ENCODE assay signal across 18 cellular contexts in genomic region chr16:66581246-66581952, GRCh38. TPM values are rescaled to one million over a fixed set of nuclear protein-coding genes. Genes with fewer than 3 reads are reported as not detected.
DNase-seq lines count a peak whose midpoint lies in the region; ATAC-seq and TF ChIP-seq lines count a peak whose summit lies in the region.
"Had no signal": no experiment of that assay in that cellular context is flagged by ENCODE, and none has a peak within 500 bp of the region (broad histone marks: within the 10 kb centered on the region; RNA-seq: fewer than 3 reads in every experiment).

No MANE protein-coding gene starts in this region.

- H3K9me3 Mint-ChIP-seq in Calu3 (ENCODE audit: low read depth, unreplicated experiment), result no peaks in the 10 kb centered on the region
- H3K9me3 Mint-ChIP-seq in stimulated activated naive CD8-positive, alpha-beta T cell treated with anti-CD3 and anti-CD28 coated beads, Interleukin-15, amount 100 ng/mL, for 72 hours, result no peaks in the 10 kb centered on the region
- H3K9me3 Mint-ChIP-seq: activated naive CD8-positive, alpha-beta T cell treated with anti-CD3 and anti-CD28 coated beads, Interleukin-2, amount 10 ng/mL, durations not matched to agents 7 days and 5 days; central memory CD8-positive, alpha-beta T cell; WTC11 had no signal

- H3K27ac Mint-ChIP-seq in Calu3 (ENCODE audit: unreplicated experiment), result peak overlapping the region; percentile 31
- no peak overlapping the region for H3K27ac Mint-ChIP-seq in stimulated activated naive CD8-positive, alpha-beta T cell treated with anti-CD3 and anti-CD28 coated beads, Interleukin-15, amount 100 ng/mL, for 72 hours
- H3K27ac Mint-ChIP-seq: activated naive CD8-positive, alpha-beta T cell treated with anti-CD3 and anti-CD28 coated beads, Interleukin-2, amount 10 ng/mL, durations not matched to agents 7 days and 5 days; WTC11 had no signal

- CTCF ChIA-PET in Calu3 (lab: Charles Lee), result interaction anchor here (0.5 to 1.5 kb wide), 3 partner anchors 8 to 60 kb away, joined by 3 to 4 read pairs (median 3); no protein-coding TSS in a partner anchor

- intact Hi-C loops in Calu3 (cut with micrococcal nuclease; ENCODE audit: unreplicated experiment), result no loop called here

- H3K4me3 ChIP-seq in fibroblast of the aortic adventitia (ENCODE audit: low read depth, low read length), result no peak overlapping the region
- H3K4me3 ChIP-seq: lung had no signal

- no TSS peak for BruUV-seq in Calu3 (replicated peaks; lab: Mats Ljungman, UMichigan)

- H3K4me1 Mint-ChIP-seq in Calu3 (ENCODE audit: low read depth, unreplicated experiment), result peaks cover 29% of the 10 kb centered on the region
- peaks cover 32% of the 10 kb centered on the region for H3K4me1 Mint-ChIP-seq in stimulated activated naive CD8-positive, alpha-beta T cell treated with anti-CD3 and anti-CD28 coated beads, Interleukin-15, amount 100 ng/mL, for 72 hours

- H3K4me3 Mint-ChIP-seq in Calu3 (ENCODE audit: low read depth, unreplicated experiment), result no peak overlapping the region
- H3K4me3 Mint-ChIP-seq in stimulated activated naive CD8-positive, alpha-beta T cell treated with anti-CD3 and anti-CD28 coated beads, Interleukin-15, amount 100 ng/mL, for 72 hours, result no peak overlapping the region
- H3K4me3 Mint-ChIP-seq: activated naive CD8-positive, alpha-beta T cell treated with anti-CD3 and anti-CD28 coated beads, Interleukin-2, amount 10 ng/mL, durations not matched to agents 7 days and 5 days; central memory CD8-positive, alpha-beta T cell; WTC11 had no signal

- DNase-seq in Calu3 (no peak), astrocyte of the hippocampus (ENCODE audit: low read depth, low spot score) (peak; percentile 46), fibroblast of the aortic adventitia (ENCODE audit: low read depth) (peak; percentile 50), renal cortical epithelial cell (ENCODE audit: low read depth) (peak; percentile 71), DMS 273 treated with DMSO at 0.1 percent for 48 hours (lab: John Stamatoyannopoulos, UW) (no peak)
- no peak for DNase-seq in stimulated activated CD4-positive, alpha-beta T cell treated with anti-CD3 and anti-CD28 coated beads, Interleukin-2, amount 100 ng/mL, for 24 hours
- no peak for DNase-seq in stimulated activated naive CD8-positive, alpha-beta T cell treated with anti-CD3 and anti-CD28 coated beads, Interleukin-15, amount 100 ng/mL, for 72 hours
- DNase-seq: activated naive CD8-positive, alpha-beta T cell treated with anti-CD3 and anti-CD28 coated beads, Interleukin-2, amount 10 ng/mL, durations not matched to agents 7 days and 5 days; foreskin melanocyte; NCI-H2029; retina; SHP77 treated with DMSO at 0.1 percent for 48 hours; T-helper 2 cell had no signal

- no peak for ATAC-seq in GM19023 (IDR thresholded peaks at IDR 0.05; ENCODE audit: unreplicated experiment)
- ATAC-seq in stimulated activated naive CD8-positive, alpha-beta T cell treated with anti-CD3 and anti-CD28 coated beads, Interleukin-15, amount 100 ng/mL, for 72 hours, result no peak

- H3K27me3 Mint-ChIP-seq in Calu3 (ENCODE audit: unreplicated experiment), result no peaks in the 10 kb centered on the region
- H3K27me3 Mint-ChIP-seq in stimulated activated naive CD8-positive, alpha-beta T cell treated with anti-CD3 and anti-CD28 coated beads, Interleukin-15, amount 100 ng/mL, for 72 hours, result peaks cover 49% of the 10 kb centered on the region
- H3K27me3 Mint-ChIP-seq: central memory CD8-positive, alpha-beta T cell had no signal

- peaks cover 5% of the 10 kb centered on the region for H3K36me3 Mint-ChIP-seq in Calu3 (ENCODE audit: insufficient read depth, unreplicated experiment)
- H3K36me3 Mint-ChIP-seq: WTC11 had no signal

- TF ChIP-seq CTCF in Calu3 (IDR thresholded peaks at IDR 0.05; ENCODE audit: unreplicated experiment), result no peak
- TF ChIP-seq CTCF in fibroblast of the aortic adventitia (IDR thresholded peaks at IDR 0.05; ENCODE audit: insufficient read depth, low read length), result no peak

RNA-seq across cellular contexts. Expression of gene CMTM2, which starts 2.1 kb away (rescaled TPM):
- total RNA-seq in Calu3 (2022), result 0.92 and 0.95 TPM in 2 replicates
- total RNA-seq in fibroblast of the aortic adventitia (ENCODE audit: low replicate concordance), result not detected in 2 replicates
- total RNA-seq in renal cortical epithelial cell, result not detected in 2 replicates
- total RNA-seq: HepG2, WTC11 had no signal

RNA-seq across cellular contexts. Expression of gene CMTM1, which starts 15.2 kb away (rescaled TPM):
- 48.4 and 72.1 TPM in 2 replicates for total RNA-seq in Calu3 (2022)
- 3.2 TPM in 1 of 2 replicates, not detected in the other for total RNA-seq in fibroblast of the aortic adventitia (ENCODE audit: low replicate concordance)
- total RNA-seq in renal cortical epithelial cell, result 2.8 and 6.2 TPM in 2 replicates

RNA-seq across cellular contexts. Expression of gene CMTM3, which starts 23.1 kb away (rescaled TPM):
- total RNA-seq in Calu3 (2022) (18.4 and 33.6 TPM in 2 replicates), fibroblast of the aortic adventitia (ENCODE audit: low replicate concordance) (7.4 and 17.8 TPM in 2 replicates), renal cortical epithelial cell (11.6 and 22.2 TPM in 2 replicates)

RNA-seq across cellular contexts. Expression of gene CKLF, which starts 29.0 kb away (rescaled TPM):
- total RNA-seq in Calu3 (2022) (217 and 293 TPM in 2 replicates), fibroblast of the aortic adventitia (ENCODE audit: low replicate concordance) (17.3 and 73.4 TPM in 2 replicates), renal cortical epithelial cell (69.3 and 234 TPM in 2 replicates)

RNA-seq across cellular contexts. Expression of gene TK2, which starts 31.5 kb away (rescaled TPM):
- total RNA-seq in Calu3 (2022) (53.2 and 56.6 TPM in 2 replicates), fibroblast of the aortic adventitia (ENCODE audit: low replicate concordance) (58.8 and 101 TPM in 2 replicates), renal cortical epithelial cell (62.8 and 69.1 TPM in 2 replicates)

Comparison
In these comparisons a context has a peak if more than half of its experiments do, and no peak if none do; other contexts are left out.
1. DNase-seq: peak in astrocyte of the hippocampus (single experiment), fibroblast of the aortic adventitia (single experiment) and renal cortical epithelial cell (single experiment); none in Calu3 (single experiment), DMS 273 treated with DMSO at 0.1 percent for 48 hours (single experiment), stimulated activated CD4-positive, alpha-beta T cell treated with anti-CD3 and anti-CD28 coated beads, Interleukin-2, amount 100 ng/mL, for 24 hours (0 of 2) and stimulated activated naive CD8-positive, alpha-beta T cell treated with anti-CD3 and anti-CD28 coated beads, Interleukin-15, amount 100 ng/mL, for 72 hours (0 of 2).